In genomic region chr6:28802417-28803336, GRCh38 we compare ENCODE assay signal across 10 cellular contexts.
DNase-seq lines count a peak whose midpoint lies in the region; ATAC-seq and TF ChIP-seq lines count a peak whose summit lies in the region.
"Had no signal": no experiment of that assay in that cellular context is flagged by ENCODE, and none has a peak within 500 bp of the region (broad histone marks: within the 10 kb centered on the region; RNA-seq: fewer than 3 reads in every experiment).

No MANE protein-coding gene starts in this region.

- intact Hi-C loops in posterior cingulate gyrus (cut with DNase I): no loop called here

- H3K4me1 ChIP-seq in foreskin keratinocyte: peaks cover 4% of the 10 kb centered on the region

- H3K27me3 Mint-ChIP-seq in effector memory CD8-positive, alpha-beta T cell: peaks cover 67 to 84% of the 10 kb centered on the region in 2 donors

- no peaks in the 10 kb centered on the region for H3K9me3 Mint-ChIP-seq in effector memory CD8-positive, alpha-beta T cell

- DNase-seq in EH (ENCODE audit: low read depth) (peak; percentile 57), RPMI7951 (ENCODE audit: low read depth) (peak; percentile 53), foreskin keratinocyte (peak; percentile 69 to 85), posterior cingulate gyrus (no peak), NCI-H1417 treated with DMSO at 0.1 percent for 48 hours (lab: John Stamatoyannopoulos, UW) (no peak), NCI-H128 (lab: John Stamatoyannopoulos, UW; ENCODE audit: unreplicated experiment) (no peak)
- DNase-seq in effector memory CD8-positive, alpha-beta T cell: no peak
- DNase-seq: effector memory CD4-positive, alpha-beta T cell had no signal

- H3K27ac ChIP-seq in foreskin keratinocyte: no peak overlapping the region
- H3K27ac ChIP-seq: skin epidermis had no signal

- H3K4me3 Mint-ChIP-seq in effector memory CD8-positive, alpha-beta T cell: no peak overlapping the region

- H3K4me1 Mint-ChIP-seq in effector memory CD8-positive, alpha-beta T cell (ENCODE audit: low read depth in 2 of 2): peaks cover 5 to 8% of the 10 kb centered on the region in 2 donors

- H3K36me3 Mint-ChIP-seq in effector memory CD8-positive, alpha-beta T cell (ENCODE audit: insufficient read depth): peaks cover 3% of the 10 kb centered on the region

- ATAC-seq in HG02884 (IDR thresholded peaks at IDR 0.05; ENCODE audit: unreplicated experiment): peak; percentile 73
- ATAC-seq in foreskin keratinocyte: peak; percentile 93
- no peak for ATAC-seq in effector memory CD8-positive, alpha-beta T cell (replicated peaks)

- no peak overlapping the region for H3K27ac Mint-ChIP-seq in effector memory CD8-positive, alpha-beta T cell

- peaks cover 41% of the 10 kb centered on the region for H3K27me3 ChIP-seq in foreskin keratinocyte

- TF ChIP-seq CTCF in foreskin keratinocyte (conservative IDR thresholded peaks at IDR 0.05): no peak

Comparison
In these comparisons a context has a peak if more than half of its experiments do, and no peak if none do; other contexts are left out.
1. DNase-seq: peak in EH (single experiment), RPMI7951 (single experiment) and foreskin keratinocyte (2 of 2); none in posterior cingulate gyrus (0 of 10), NCI-H1417 treated with DMSO at 0.1 percent for 48 hours (single experiment), effector memory CD8-positive, alpha-beta T cell (0 of 3) and NCI-H128 (single experiment).